Comparison of ENCODE assay signal across 8 cellular contexts in genomic region chr1:203290261-203291089, GRCh38. TPM values are rescaled to one million over a fixed set of nuclear protein-coding genes. Genes with fewer than 3 reads are reported as not detected.
DNase-seq lines count a peak whose midpoint lies in the region; ATAC-seq and TF ChIP-seq lines count a peak whose summit lies in the region.

No MANE protein-coding gene starts in this region.

- no peaks in the 10 kb centered on the region for H3K36me3 Mint-ChIP-seq in activated naive CD4-positive, alpha-beta T cell treated with anti-CD3 and anti-CD28 coated beads for 36 hours (ENCODE audit: low read depth)

- H3K27me3 ChIP-seq in HUES64 (ENCODE audit: insufficient read depth, low read length) (peaks cover 36% of the 10 kb centered on the region; the same call in 1 of the 2 replicates), OCI-LY3 (ENCODE audit: low read depth, low read length) (no peaks in the 10 kb centered on the region), neutrophil (no peaks in the 10 kb centered on the region), subcutaneous abdominal adipose tissue (ENCODE audit: control insufficient read depth in 5 of 5, insufficient read depth in 4 of 5, low read length in 5 of 5) (peaks cover 0 to 4% (median 0%) of the 10 kb centered on the region in 5 donors)

- H3K27ac Mint-ChIP-seq in activated naive CD4-positive, alpha-beta T cell treated with anti-CD3 and anti-CD28 coated beads for 36 hours: peak overlapping the region; percentile 99

- H3K9me3 ChIP-seq in HUES64 (ENCODE audit: insufficient read depth, low read depth, low read length) (no peaks in the 10 kb centered on the region), OCI-LY3 (ENCODE audit: insufficient read depth, low read length) (no peaks in the 10 kb centered on the region), neutrophil (no peaks in the 10 kb centered on the region), subcutaneous abdominal adipose tissue (ENCODE audit: control insufficient read depth in 5 of 5, low read length in 5 of 5) (no peaks in the 10 kb centered on the region)

- intact Hi-C loops in activated naive CD4-positive, alpha-beta T cell treated with anti-CD3 and anti-CD28 coated beads for 36 hours (cut with micrococcal nuclease): no loop called here

- H3K4me1 Mint-ChIP-seq in activated naive CD4-positive, alpha-beta T cell treated with anti-CD3 and anti-CD28 coated beads for 36 hours (ENCODE audit: low read depth): peaks cover 82% of the 10 kb centered on the region

- H3K4me3 Mint-ChIP-seq in activated naive CD4-positive, alpha-beta T cell treated with anti-CD3 and anti-CD28 coated beads for 36 hours: peak overlapping the region; percentile 83

- H3K36me3 ChIP-seq in HUES64 (ENCODE audit: insufficient read depth, low read length): no peaks in the 10 kb centered on the region
- no peaks in the 10 kb centered on the region for H3K36me3 ChIP-seq in OCI-LY3 (replicated peaks; ENCODE audit: low read depth, low read length)
- no peaks in the 10 kb centered on the region for H3K36me3 ChIP-seq in neutrophil
- no peaks in the 10 kb centered on the region for H3K36me3 ChIP-seq in subcutaneous abdominal adipose tissue (ENCODE audit: control insufficient read depth in 5 of 5, insufficient read depth in 5 of 5, low read length in 5 of 5)

- H2AFZ ChIP-seq in OCI-LY3 (ENCODE audit: low read depth, low read length): peak overlapping the region; percentile 57

- peak; percentile 48 for ATAC-seq in GM19455 (IDR thresholded peaks at IDR 0.05; ENCODE audit: unreplicated experiment)

- WGBS in HUES64: 12% methylated on average over 31 of the region's 31 CpGs

- peaks cover 29% of the 10 kb centered on the region for H3K4me1 ChIP-seq in HUES64 (ENCODE audit: insufficient read depth, low read length)
- H3K4me1 ChIP-seq in OCI-LY3 (ENCODE audit: low read length): peaks cover 60% of the 10 kb centered on the region
- peaks cover 66 to 69% of the 10 kb centered on the region in 2 experiments for H3K4me1 ChIP-seq in neutrophil (ENCODE audit: control insufficient read depth in 1 of 2, insufficient read depth in 1 of 2, low read depth in 1 of 2, low read length in 1 of 2)
- peaks cover 21 to 62% (median 57%) of the 10 kb centered on the region in 5 donors for H3K4me1 ChIP-seq in subcutaneous abdominal adipose tissue (ENCODE audit: control insufficient read depth in 5 of 5, insufficient read depth in 5 of 5, low read length in 5 of 5)

- CTCF ChIA-PET in activated naive CD4-positive, alpha-beta T cell treated with anti-CD3 and anti-CD28 coated beads for 36 hours (lab: Charles Lee): interaction anchor here (0.5 to 8.2 kb wide), 9 partner anchors 13 to 1440 kb away, joined by 3 to 98 read pairs (median 5); partner anchors contain the start of gene BTG2

- H3K79me2 ChIP-seq in OCI-LY3 (ENCODE audit: low read length): no peaks in the 10 kb centered on the region

- H3K4me3 ChIP-seq in HUES64 (ENCODE audit: low read length): peak overlapping the region; percentile 47
- H3K4me3 ChIP-seq in OCI-LY3 (ENCODE audit: low read length): peak overlapping the region; percentile 76
- H3K4me3 ChIP-seq in neutrophil (ENCODE audit: low read depth in 1 of 2, low read length in 1 of 2): peak overlapping the region; percentile 56 to 57
- H3K4me3 ChIP-seq in subcutaneous abdominal adipose tissue (ENCODE audit: low read depth in 1 of 5, low read length in 5 of 5): peak overlapping the region; percentile 17 to 51 (median 34)

- H3K27ac ChIP-seq in HUES64 (ENCODE audit: low read depth, low read length) (peak overlapping the region; percentile 79; the same call in 1 of the 2 replicates), OCI-LY3 (ENCODE audit: low read length) (peak overlapping the region; percentile 98), neutrophil (peak overlapping the region; percentile 98), subcutaneous abdominal adipose tissue (ENCODE audit: low read depth, low read length) (peak overlapping the region; percentile 90)

- H4K20me1 ChIP-seq in OCI-LY3 (ENCODE audit: insufficient read depth, low read length): no peaks in the 10 kb centered on the region

- H3K4me2 ChIP-seq in OCI-LY3 (ENCODE audit: low read length): peak overlapping the region; percentile 93

- H3K9ac ChIP-seq in HUES64 (ENCODE audit: low read depth, low read length) (peak overlapping the region; percentile 65), OCI-LY3 (ENCODE audit: low read length) (peak overlapping the region; percentile 97), subcutaneous abdominal adipose tissue (ENCODE audit: low read length in 5 of 5) (peak overlapping the region; percentile 42 to 77 (median 54))

- TF ChIP-seq CTCF in OCI-LY3 (IDR thresholded peaks at IDR 0.05; ENCODE audit: low read depth, low read length) (no peak), neutrophil (IDR thresholded peaks at IDR 0.05) (peak; percentile 41)

- H3K27me3 Mint-ChIP-seq in activated naive CD4-positive, alpha-beta T cell treated with anti-CD3 and anti-CD28 coated beads for 36 hours (ENCODE audit: low read depth): no peaks in the 10 kb centered on the region

- DNase-seq in C1 segment of cervical spinal cord (lab: John Stamatoyannopoulos, UW) (peak in 13 of 14 donors; percentile 35 to 97 (median 89)), glomerular visceral epithelial cell (ENCODE audit: extremely low spot score) (peak; percentile 51)
- DNase-seq in activated naive CD4-positive, alpha-beta T cell treated with anti-CD3 and anti-CD28 coated beads for 36 hours: peak; percentile 99

- H3K9me3 Mint-ChIP-seq in activated naive CD4-positive, alpha-beta T cell treated with anti-CD3 and anti-CD28 coated beads for 36 hours: no peaks in the 10 kb centered on the region

RNA-seq across cellular contexts. Expression of gene BTG2, which starts 14.8 kb away (rescaled TPM):
- polyA plus RNA-seq in HUES64 (2013, experiment 1 of 2): 11.1 TPM
- polyA plus RNA-seq in HUES64 (2013, experiment 2 of 2): 15.4 TPM
- total RNA-seq in activated naive CD4-positive, alpha-beta T cell treated with anti-CD3 and anti-CD28 coated beads for 36 hours: 100 to 1,000 TPM; 106 to 109 TPM

Comparison
In these comparisons a context has a peak if more than half of its experiments do, and no peak if none do; other contexts are left out.
1. Peak in every context shown above with its lines: DNase-seq, ATAC-seq, H3K4me3 ChIP-seq and H3K27ac ChIP-seq.